ENCODE assay signal across 10 cellular contexts in the genomic region with DNA sequence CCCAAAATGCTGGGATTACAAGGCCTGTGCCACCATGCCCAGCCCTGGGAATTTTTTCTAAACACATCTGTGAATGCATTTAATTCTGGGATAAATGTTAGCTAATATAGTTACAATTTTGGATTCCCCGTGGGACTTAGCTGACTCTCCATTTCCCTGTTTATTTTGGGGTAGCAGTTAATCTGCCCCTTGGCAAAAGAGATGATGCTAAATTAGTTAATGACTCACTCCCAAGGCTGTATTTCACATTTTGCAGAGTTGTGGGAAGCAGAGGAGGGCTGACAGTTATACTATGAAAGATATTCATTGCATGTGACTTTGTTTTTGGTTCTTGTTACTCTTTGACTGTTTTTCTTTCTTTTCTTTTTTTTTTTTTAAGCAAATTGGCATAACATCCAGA. TPM values are rescaled to one million over a fixed set of nuclear protein-coding genes. Genes with fewer than 3 reads are reported as not detected.
DNase-seq lines count a peak whose midpoint lies in the region; ATAC-seq, FAIRE-seq and TF ChIP-seq lines count a peak whose summit lies in the region.
"Had no signal": no experiment of that assay in that cellular context is flagged by ENCODE, and none has a peak within 500 bp of the region (broad histone marks: within the 10 kb centered on the region; RNA-seq: fewer than 3 reads in every experiment).

No MANE protein-coding gene starts in this region.

- H3K9me3 Mint-ChIP-seq in nephron = no peaks in the 10 kb centered on the region

- H3K27me3 ChIP-seq in MG63 (no peaks in the 10 kb centered on the region), bronchial epithelial cell (ENCODE audit: control insufficient read depth, insufficient read depth, low read length) (no peaks in the 10 kb centered on the region), body of pancreas (no peaks in the 10 kb centered on the region)

- H3K4me1 Mint-ChIP-seq in nephron = peaks cover 35% of the 10 kb centered on the region

- no peak for FAIRE-seq in bronchial epithelial cell (lab: Jason Lieb, UNC)

- H3K27ac Mint-ChIP-seq in nephron = peak overlapping the region in 1 of 3 experiments; percentile 18

- H3K27ac ChIP-seq in body of pancreas = peak overlapping the region in 2 of 4 donors; percentile 28 to 50

- no peak for TF ChIP-seq POLR2A in body of pancreas (IDR thresholded peaks at IDR 0.05)

- H3K9me3 ChIP-seq in MG63 = no peaks in the 10 kb centered on the region
- no peaks in the 10 kb centered on the region for H3K9me3 ChIP-seq in body of pancreas

- no peak for TF ChIP-seq CTCF in bronchial epithelial cell (IDR thresholded peaks at IDR 0.05; ENCODE audit: insufficient read depth, low read length, severe bottlenecking)
- TF ChIP-seq CTCF in nephron (IDR thresholded peaks at IDR 0.05; ENCODE audit: unreplicated experiment in 3 of 3) = no peak
- no peak for TF ChIP-seq CTCF in body of pancreas (IDR thresholded peaks at IDR 0.05)

- 17 to 23% methylated on average over 1 of the region's 1 CpG for WGBS in body of pancreas, 2 donors

- peak overlapping the region; percentile 64 to 70 (median 68) for H3K4me3 Mint-ChIP-seq in nephron

- no peak for ATAC-seq in body of pancreas
- no peak for ATAC-seq in GM21529 (IDR thresholded peaks at IDR 0.05; ENCODE audit: unreplicated experiment)

- H3K36me3 Mint-ChIP-seq in nephron (ENCODE audit: low read depth) = no peaks in the 10 kb centered on the region

- DNase-seq in Daoy (ENCODE audit: low read depth) = peak; percentile 35
- DNase-seq in MG63 = no peak
- peak; percentile 20 for DNase-seq in bronchial epithelial cell (ENCODE audit: low read depth)
- DNase-seq in body of pancreas = no peak
- no peak for DNase-seq in Ammon's horn (ENCODE audit: low spot score)
- DNase-seq in mesenteric fat pad (ENCODE audit: low spot score) = no peak
- DNase-seq: effector CD8-positive, alpha-beta T cell; NCI-H1930 had no signal

- peaks cover 6% of the 10 kb centered on the region for H3K27me3 Mint-ChIP-seq in nephron (ENCODE audit: low read depth)

- intact Hi-C loops in body of pancreas (cut with DNase I) = no loop called here

- peaks cover 50% of the 10 kb centered on the region for H3K4me1 ChIP-seq in body of pancreas

- H3K4me3 ChIP-seq in MG63 (peak overlapping the region; percentile 100), bronchial epithelial cell (ENCODE audit: low read depth, low read length) (no peak overlapping the region), body of pancreas (no peak overlapping the region)

- peaks cover 71% of the 10 kb centered on the region for H3K36me3 ChIP-seq in MG63
- H3K36me3 ChIP-seq in bronchial epithelial cell (ENCODE audit: control insufficient read depth, insufficient read depth, low read length) = peaks cover 8% of the 10 kb centered on the region
- no peaks in the 10 kb centered on the region for H3K36me3 ChIP-seq in body of pancreas (replicated peaks in 1 of 2; ENCODE audit: insufficient read depth in 1 of 2, low read depth in 2 of 2)

RNA-seq across cellular contexts. Expression of a gene that starts 3.2 kb away (rescaled TPM):
- 90.0 and 90.7 TPM in 2 replicates for total RNA-seq in Daoy (2014; rRNA removed; shearing (Covaris generic))
- 445 and 448 TPM in 2 replicates for total RNA-seq in MG63 (2014; rRNA removed; shearing (Covaris generic); ENCODE audit: low replicate concordance)
- total RNA-seq in bronchial epithelial cell (305 and 333 TPM in 2 replicates), body of pancreas (10 to 100 TPM; 15.8 to 25.7 TPM), mesenteric fat pad (47.4 TPM)

RNA-seq across cellular contexts. Expression of a gene that starts 22.9 kb away (rescaled TPM):
- 101 and 164 TPM in 2 replicates for total RNA-seq in Daoy (2014; rRNA removed; shearing (Covaris generic))
- total RNA-seq in MG63 (2014; rRNA removed; shearing (Covaris generic); ENCODE audit: low replicate concordance) = 95.6 and 187 TPM in 2 replicates
- total RNA-seq in bronchial epithelial cell (71.1 and 80.1 TPM in 2 replicates), body of pancreas (10 to 100 TPM; 26.7 to 37.9 TPM), mesenteric fat pad (109 TPM)

RNA-seq across cellular contexts. Expression of a gene that starts 53.9 kb away (rescaled TPM):
- 148 and 152 TPM in 2 replicates for total RNA-seq in Daoy (2014; rRNA removed; shearing (Covaris generic))
- 132 and 206 TPM in 2 replicates for total RNA-seq in MG63 (2014; rRNA removed; shearing (Covaris generic); ENCODE audit: low replicate concordance)
- total RNA-seq in bronchial epithelial cell = 31.1 and 52.7 TPM in 2 replicates
- 10 to 100 TPM; 17.1 to 41.5 TPM for total RNA-seq in body of pancreas
- total RNA-seq in mesenteric fat pad = 42.2 TPM

Comparison
In these comparisons a context has a peak if more than half of its experiments do, and no peak if none do; other contexts are left out.
1. DNase-seq: peak in Daoy (single experiment) and bronchial epithelial cell (single experiment); none in MG63 (single experiment), body of pancreas (0 of 4), Ammon's horn (single experiment) and mesenteric fat pad (single experiment).